Comparison of ENCODE assay signal across 12 cellular contexts in the genomic region with DNA sequence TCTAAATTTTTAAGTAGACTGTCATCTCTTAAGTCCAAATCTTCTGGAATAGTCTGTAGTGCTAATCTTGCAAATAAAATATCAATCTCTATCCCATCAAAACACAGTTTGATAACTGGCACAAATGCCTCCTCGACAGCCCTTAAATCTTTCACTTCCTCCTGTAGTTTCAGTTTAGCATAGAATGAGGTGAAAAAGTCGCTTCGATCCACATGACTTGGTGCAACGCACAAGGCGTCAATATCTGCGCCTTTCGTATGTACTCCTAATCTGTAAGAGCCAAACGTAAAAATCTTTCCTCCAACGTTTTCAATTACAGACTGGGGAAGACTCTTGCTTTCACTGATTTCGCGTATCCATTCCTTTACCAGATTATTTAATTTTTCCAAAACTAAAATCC. TPM values are rescaled to one million over a fixed set of nuclear protein-coding genes. Genes with fewer than 3 reads are reported as not detected.
A peak's percentile ranks its signal among the peaks of the same experiment; 100 is the strongest.
DNase-seq lines count a peak whose midpoint lies in the region; ATAC-seq and TF ChIP-seq lines count a peak whose summit lies in the region.
"Had no signal": no experiment of that assay in that cellular context is flagged by ENCODE, and none has a peak within 500 bp of the region (broad histone marks: within the 10 kb centered on the region; RNA-seq: fewer than 3 reads in every experiment).

No MANE protein-coding gene starts in this region.

- H3K9me3 ChIP-seq in left ventricle myocardium inferior (replicated peaks): peaks cover 6% of the 10 kb centered on the region
- peaks cover 0 to 10% of the 10 kb centered on the region in 2 donors for H3K9me3 ChIP-seq in muscle layer of duodenum (ENCODE audit: control insufficient read depth in 1 of 2, low read length in 2 of 2)
- no peaks in the 10 kb centered on the region for H3K9me3 ChIP-seq in vagina
- H3K9me3 ChIP-seq: SJCRH30 had no signal

- H3K27ac ChIP-seq in left ventricle myocardium inferior (replicated peaks): no peak overlapping the region
- no peak overlapping the region for H3K27ac ChIP-seq in brain microvascular endothelial cell
- no peak overlapping the region for H3K27ac ChIP-seq in muscle layer of duodenum (ENCODE audit: low read length)
- H3K27ac ChIP-seq in vagina: no peak overlapping the region
- H3K27ac ChIP-seq: SJCRH30 had no signal

- TF ChIP-seq CTCF in left ventricle myocardium inferior (IDR thresholded peaks at IDR 0.05; ENCODE audit: borderline replicate concordance) (no peak), brain microvascular endothelial cell (IDR thresholded peaks at IDR 0.05; ENCODE audit: low read depth, low read length, missing control alignments) (no peak), vagina (IDR thresholded peaks at IDR 0.05) (no peak)

- H3K36me3 ChIP-seq in left ventricle myocardium inferior (no peaks in the 10 kb centered on the region), brain microvascular endothelial cell (replicated peaks) (no peaks in the 10 kb centered on the region), muscle layer of duodenum (ENCODE audit: control insufficient read depth in 1 of 2, insufficient read depth in 2 of 2, low read length in 2 of 2) (no peaks in the 10 kb centered on the region), vagina (no peaks in the 10 kb centered on the region)
- H3K36me3 ChIP-seq: SJCRH30 had no signal

- no peak for DNase-seq in left ventricle myocardium inferior
- no peak for DNase-seq in left cardiac atrium
- no peak for DNase-seq in brain microvascular endothelial cell
- DNase-seq in vagina (ENCODE audit: extremely low spot score in 2 of 2): no peak
- DNase-seq in effector CD4-positive, alpha-beta T cell: no peak
- DNase-seq in NCI-H524 (lab: John Stamatoyannopoulos, UW): no peak
- DNase-seq: DMS79 treated with DMSO at 0.1 percent for 48 hours, NCI-H1417 treated with DMSO at 0.1 percent for 48 hours, SJCRH30 had no signal

- intact Hi-C loops in left ventricle myocardium inferior (cut with micrococcal nuclease) (no loop called here), left cardiac atrium (cut with DNase I) (no loop called here), vagina (cut with DNase I) (no loop called here)

- TF ChIP-seq POLR2A in vagina (IDR thresholded peaks at IDR 0.05): no peak

- in situ Hi-C loops in brain microvascular endothelial cell (cut with HindIII; ENCODE audit: low pct_ligation_motif_present, low sequenced_read_pairs): no loop called here

- ATAC-seq in left cardiac atrium: no peak
- ATAC-seq in HG02588 (IDR thresholded peaks at IDR 0.05; ENCODE audit: unreplicated experiment): no peak

- H3K27me3 ChIP-seq in left ventricle myocardium inferior (ENCODE audit: low read depth): peaks cover 8% of the 10 kb centered on the region
- H3K27me3 ChIP-seq in brain microvascular endothelial cell (replicated peaks): no peaks in the 10 kb centered on the region
- no peaks in the 10 kb centered on the region for H3K27me3 ChIP-seq in muscle layer of duodenum (ENCODE audit: low read depth, low read length)
- H3K27me3 ChIP-seq in vagina: peaks cover 4% of the 10 kb centered on the region
- H3K27me3 ChIP-seq: SJCRH30 had no signal

- H3K4me3 ChIP-seq in left ventricle myocardium inferior (peak overlapping the region; percentile 59), brain microvascular endothelial cell (ENCODE audit: low read depth, low read length) (peak overlapping the region; percentile 49), muscle layer of duodenum (ENCODE audit: low read depth in 1 of 2, low read length in 2 of 2) (peak overlapping the region; percentile 31 to 35), vagina (peak overlapping the region; percentile 34 to 47)
- H3K4me3 ChIP-seq: SJCRH30, smooth muscle cell had no signal

- H3K4me1 ChIP-seq in left ventricle myocardium inferior (no peaks in the 10 kb centered on the region), muscle layer of duodenum (ENCODE audit: control insufficient read depth in 1 of 2, insufficient read depth in 2 of 2, low read length in 2 of 2) (no peaks in the 10 kb centered on the region), vagina (peaks cover 9% of the 10 kb centered on the region)
- H3K4me1 ChIP-seq: SJCRH30 had no signal

RNA-seq across cellular contexts. Expression of gene PAPOLB, which starts 0.6 kb away (rescaled TPM):
- total RNA-seq in left ventricle myocardium inferior (0.05 TPM), left cardiac atrium (under 1 TPM; 0.06 to 0.26 TPM), vagina (not detected)
- total RNA-seq: SJCRH30 had no signal

RNA-seq across cellular contexts. Expression of gene RADIL, which starts 22.3 kb away (rescaled TPM):
- total RNA-seq in left ventricle myocardium inferior: 4.5 TPM
- total RNA-seq in left cardiac atrium: 1 to 10 TPM; 6.8 to 7.8 TPM
- 16.5 TPM for total RNA-seq in vagina
